In the genomic region with DNA sequence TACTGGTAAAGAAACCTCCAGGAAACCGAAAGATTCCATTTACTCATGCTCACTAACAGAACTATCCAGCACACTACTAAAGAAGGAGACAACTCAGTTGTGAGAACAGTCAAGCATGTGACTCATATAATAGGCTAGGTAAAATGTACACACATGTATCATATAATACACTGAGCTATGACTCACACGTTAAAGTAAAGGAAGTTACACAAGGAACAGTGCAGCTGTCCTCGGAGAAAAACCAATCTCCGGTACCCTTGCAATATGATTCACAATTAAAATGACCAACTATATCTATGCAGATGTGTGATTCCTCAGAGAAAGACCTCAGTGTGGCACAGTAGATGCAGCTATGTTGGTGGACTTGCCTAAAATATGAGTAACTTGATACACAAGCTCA, we compare ENCODE assay signal across 9 cellular contexts.
DNase-seq lines count a peak whose midpoint lies in the region; ATAC-seq, FAIRE-seq and TF ChIP-seq lines count a peak whose summit lies in the region.
"Had no signal": no experiment of that assay in that cellular context is flagged by ENCODE, and none has a peak within 500 bp of the region (broad histone marks: within the 10 kb centered on the region; RNA-seq: fewer than 3 reads in every experiment).

No MANE protein-coding gene starts in this region.

- peaks cover 2% of the 10 kb centered on the region for H3K36me3 ChIP-seq in astrocyte (ENCODE audit: insufficient read depth, low read length)

- H3K4me3 ChIP-seq in astrocyte (ENCODE audit: insufficient read depth, low read depth, low read length) = peak overlapping the region; percentile 38

- peak overlapping the region; percentile 32 for H3K9ac ChIP-seq in astrocyte (ENCODE audit: low read length)

- no peaks in the 10 kb centered on the region for H3K27me3 ChIP-seq in astrocyte (ENCODE audit: insufficient read depth, low read length)

- CTCF ChIA-PET in activated CD4-positive, alpha-beta T cell treated with anti-CD3 and anti-CD28 coated beads, Interleukin-2, amount 10 ng/mL, durations not matched to agents 7 days and 5 days (lab: Charles Lee) = interaction anchor here (0.6 kb wide), 1 partner anchor 49 kb away, joined by 3 read pairs; no protein-coding TSS in a partner anchor

- no peaks in the 10 kb centered on the region for H4K20me1 ChIP-seq in astrocyte (ENCODE audit: insufficient read depth, low read length)

- no peaks in the 10 kb centered on the region for H3K9me3 Mint-ChIP-seq in astrocyte (ENCODE audit: unreplicated experiment)
- H3K9me3 Mint-ChIP-seq in activated CD4-positive, alpha-beta T cell treated with anti-CD3 and anti-CD28 coated beads, Interleukin-2, amount 10 ng/mL, durations not matched to agents 7 days and 5 days = no peaks in the 10 kb centered on the region
- H3K9me3 Mint-ChIP-seq: activated naive CD8-positive, alpha-beta T cell treated with anti-CD3 and anti-CD28 coated beads, Interleukin-2, amount 10 ng/mL, durations not matched to agents 7 days and 5 days had no signal

- H3K27me3 Mint-ChIP-seq in astrocyte (ENCODE audit: low read depth, unreplicated experiment) = no peaks in the 10 kb centered on the region
- no peaks in the 10 kb centered on the region for H3K27me3 Mint-ChIP-seq in activated CD4-positive, alpha-beta T cell treated with anti-CD3 and anti-CD28 coated beads, Interleukin-2, amount 10 ng/mL, durations not matched to agents 7 days and 5 days
- H3K27me3 Mint-ChIP-seq: activated naive CD8-positive, alpha-beta T cell treated with anti-CD3 and anti-CD28 coated beads, Interleukin-2, amount 10 ng/mL, durations not matched to agents 7 days and 5 days had no signal

- ATAC-seq in GM19035 (IDR thresholded peaks at IDR 0.05; ENCODE audit: unreplicated experiment) (no peak), HG03460 (IDR thresholded peaks at IDR 0.05; ENCODE audit: unreplicated experiment) (no peak), HG03045 (IDR thresholded peaks at IDR 0.05; ENCODE audit: unreplicated experiment) (no peak)

- no peaks in the 10 kb centered on the region for H3K36me3 Mint-ChIP-seq in astrocyte (ENCODE audit: low read depth, unreplicated experiment)
- H3K36me3 Mint-ChIP-seq in activated CD4-positive, alpha-beta T cell treated with anti-CD3 and anti-CD28 coated beads, Interleukin-2, amount 10 ng/mL, durations not matched to agents 7 days and 5 days (ENCODE audit: low read depth) = peaks cover 21% of the 10 kb centered on the region

- H2AFZ ChIP-seq in astrocyte (ENCODE audit: low read depth, low read length) = no peak overlapping the region

- H3K79me2 ChIP-seq in astrocyte (ENCODE audit: insufficient read depth, low read length) = no peaks in the 10 kb centered on the region

- in situ Hi-C loops in Caki2 (cut with HindIII; ENCODE audit: low pct_unique_long_range_greater_than_20kb, low sequenced_read_pairs) = no loop called here

- peak overlapping the region; percentile 60 for H3K27ac Mint-ChIP-seq in astrocyte (ENCODE audit: unreplicated experiment)
- no peak overlapping the region for H3K27ac Mint-ChIP-seq in activated CD4-positive, alpha-beta T cell treated with anti-CD3 and anti-CD28 coated beads, Interleukin-2, amount 10 ng/mL, durations not matched to agents 7 days and 5 days
- H3K27ac Mint-ChIP-seq: activated naive CD8-positive, alpha-beta T cell treated with anti-CD3 and anti-CD28 coated beads, Interleukin-2, amount 10 ng/mL, durations not matched to agents 7 days and 5 days had no signal

- peaks cover 7% of the 10 kb centered on the region for H3K4me1 Mint-ChIP-seq in astrocyte (ENCODE audit: low read depth, unreplicated experiment)
- H3K4me1 Mint-ChIP-seq in activated CD4-positive, alpha-beta T cell treated with anti-CD3 and anti-CD28 coated beads, Interleukin-2, amount 10 ng/mL, durations not matched to agents 7 days and 5 days = peaks cover 4% of the 10 kb centered on the region
- H3K4me1 Mint-ChIP-seq: activated naive CD8-positive, alpha-beta T cell treated with anti-CD3 and anti-CD28 coated beads, Interleukin-2, amount 10 ng/mL, durations not matched to agents 7 days and 5 days had no signal

- H3K4me1 ChIP-seq in astrocyte (ENCODE audit: insufficient read depth, low read length) = peaks cover 4% of the 10 kb centered on the region

- POLR2A ChIA-PET in activated CD4-positive, alpha-beta T cell treated with anti-CD3 and anti-CD28 coated beads, Interleukin-2, amount 10 ng/mL, durations not matched to agents 7 days and 5 days (lab: Charles Lee) = no interaction called here

- TF ChIP-seq CTCF in astrocyte (IDR thresholded peaks at IDR 0.05; ENCODE audit: insufficient read depth, low read depth, low read length) = no peak

- peak overlapping the region; percentile 78 for H3K4me2 ChIP-seq in astrocyte (ENCODE audit: low read length)

- H3K27ac ChIP-seq in astrocyte (ENCODE audit: low read depth, low read length) = peak overlapping the region; percentile 69

- peak; percentile 73 for FAIRE-seq in astrocyte (lab: Jason Lieb, UNC)

- no peaks in the 10 kb centered on the region for H3K9me3 ChIP-seq in astrocyte (ENCODE audit: insufficient read depth, low read depth, low read length)

- DNase-seq in Caki2 (ENCODE audit: low read depth) (peak; percentile 33), Kasumi-1 (lab: John Stamatoyannopoulos, UW) (peak; percentile 80 to 85), astrocyte (ENCODE audit: low read depth) (peak; percentile 96), myocyte (ENCODE audit: low read depth) (peak; percentile 62)
- no peak for DNase-seq in activated CD4-positive, alpha-beta T cell treated with anti-CD3 and anti-CD28 coated beads, Interleukin-2, amount 10 ng/mL, durations not matched to agents 7 days and 5 days
- DNase-seq: activated naive CD8-positive, alpha-beta T cell treated with anti-CD3 and anti-CD28 coated beads, Interleukin-2, amount 10 ng/mL, durations not matched to agents 7 days and 5 days had no signal

- H3K4me3 Mint-ChIP-seq in astrocyte (ENCODE audit: unreplicated experiment) = no peak overlapping the region
- no peak overlapping the region for H3K4me3 Mint-ChIP-seq in activated CD4-positive, alpha-beta T cell treated with anti-CD3 and anti-CD28 coated beads, Interleukin-2, amount 10 ng/mL, durations not matched to agents 7 days and 5 days
- H3K4me3 Mint-ChIP-seq: activated naive CD8-positive, alpha-beta T cell treated with anti-CD3 and anti-CD28 coated beads, Interleukin-2, amount 10 ng/mL, durations not matched to agents 7 days and 5 days had no signal
